ENCODE assay signal across 27 cellular contexts in the genomic region with DNA sequence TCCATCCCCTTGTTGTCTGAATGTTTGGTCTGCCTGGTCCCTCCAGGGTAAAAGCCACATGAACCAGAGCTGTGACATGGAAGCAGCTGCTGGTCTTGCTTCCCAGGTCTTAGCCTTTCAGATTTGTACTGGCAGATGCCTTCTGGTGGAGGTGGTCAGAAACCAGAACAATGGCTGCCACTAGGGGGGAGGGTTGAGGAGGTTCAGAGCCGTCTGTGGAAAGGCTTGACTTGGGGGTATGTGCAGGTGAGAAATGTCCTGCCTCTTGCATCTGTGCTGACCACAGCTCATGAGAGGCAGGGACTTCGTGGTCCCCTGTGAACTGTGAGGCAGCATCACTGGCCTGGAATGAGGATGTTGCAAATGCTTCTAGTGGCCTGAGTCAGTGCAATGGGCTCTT.
"Had no signal": no experiment of that assay in that cellular context is flagged by ENCODE, and none has a peak within 500 bp of the region (broad histone marks: within the 10 kb centered on the region; RNA-seq: fewer than 3 reads in every experiment).

No MANE protein-coding gene starts in this region.

- H3K27me3 ChIP-seq: colonic mucosa, gastrocnemius medialis, suprapubic skin, transverse colon had no signal

- H3K9me3 Mint-ChIP-seq: activated naive CD4-positive, alpha-beta T cell treated with anti-CD3 and anti-CD28 coated beads, Interleukin-2, amount 10 ng/mL, durations not matched to agents 7 days and 5 days; activated naive CD8-positive, alpha-beta T cell treated with anti-CD3 and anti-CD28 coated beads, Interleukin-2, amount 50 U/mL, for 24 hours; brain; mesothelial cell of epicardium; nephron progenitor cell; stimulated activated naive CD8-positive, alpha-beta T cell treated with anti-CD3 and anti-CD28 coated beads, Interleukin-15, amount 100 ng/mL, for 72 hours had no signal

- DNase-seq: activated CD4-positive, alpha-beta T cell treated with anti-CD3 and anti-CD28 coated beads for 1 hour; activated CD8-positive, alpha-beta memory T cell treated with anti-CD3 and anti-CD28 coated beads for 24 hours; activated CD8-positive, alpha-beta memory T cell treated with anti-CD3 and anti-CD28 coated beads, Interleukin-2, amount 50 U/mL, for 48 hours; activated effector memory CD4-positive, alpha-beta T cell treated with Interleukin-2 at 50 U/mL for 16 hours; activated naive CD4-positive, alpha-beta T cell treated with anti-CD3 and anti-CD28 coated beads, Interleukin-2, amount 10 ng/mL, durations not matched to agents 7 days and 5 days; activated naive CD8-positive, alpha-beta T cell treated with anti-CD3 and anti-CD28 coated beads, Interleukin-2, amount 50 U/mL, for 24 hours; activated T-cell treated with anti-CD3 and anti-CD28 coated beads, Interleukin-2, amount 50 U/mL, for 48 hours; anterior cingulate cortex; central memory CD4-positive, alpha-beta T cell; colonic mucosa; erythroblast; gastrocnemius medialis; heart left ventricle; nephron progenitor cell; nucleus accumbens; posterior cingulate gyrus; retina; stimulated activated CD4-positive, alpha-beta T cell treated with anti-CD3 and anti-CD28 coated beads, Interleukin-12 subunit alpha, Interleukin-12 subunit beta, amount 100 ng/mL, for 4 hours; stimulated activated CD4-positive, alpha-beta T cell treated with anti-CD3 and anti-CD28 coated beads, Interleukin-2, amount 100 ng/mL, for 24 hours; stimulated activated naive CD8-positive, alpha-beta T cell treated with anti-CD3 and anti-CD28 coated beads, Interleukin-15, amount 100 ng/mL, for 72 hours; T-helper 2 cell; transverse colon had no signal

- H3K27ac ChIP-seq: colonic mucosa, gastrocnemius medialis, heart left ventricle, suprapubic skin, transverse colon, VCaP had no signal

- H3K27me3 Mint-ChIP-seq: activated naive CD4-positive, alpha-beta T cell treated with anti-CD3 and anti-CD28 coated beads, Interleukin-2, amount 10 ng/mL, durations not matched to agents 7 days and 5 days had no signal

- H3K4me3 ChIP-seq: colonic mucosa, gastrocnemius medialis, heart left ventricle, lung, suprapubic skin, transverse colon had no signal

- H3K4me1 ChIP-seq: colonic mucosa, gastrocnemius medialis, heart left ventricle, suprapubic skin, transverse colon had no signal

- H3K9me3 ChIP-seq: colonic mucosa, gastrocnemius medialis, heart left ventricle, suprapubic skin, transverse colon had no signal

- H3K36me3 ChIP-seq: colonic mucosa, gastrocnemius medialis, heart left ventricle, suprapubic skin, transverse colon had no signal

- ATAC-seq: activated naive CD8-positive, alpha-beta T cell treated with anti-CD3 and anti-CD28 coated beads, Interleukin-2, amount 50 U/mL, for 24 hours; gastrocnemius medialis; heart left ventricle; stimulated activated naive CD8-positive, alpha-beta T cell treated with anti-CD3 and anti-CD28 coated beads, Interleukin-15, amount 100 ng/mL, for 72 hours had no signal

- H3K4me3 Mint-ChIP-seq: activated naive CD4-positive, alpha-beta T cell treated with anti-CD3 and anti-CD28 coated beads, Interleukin-2, amount 10 ng/mL, durations not matched to agents 7 days and 5 days; activated naive CD8-positive, alpha-beta T cell treated with anti-CD3 and anti-CD28 coated beads, Interleukin-2, amount 50 U/mL, for 24 hours; brain; mesothelial cell of epicardium; nephron progenitor cell had no signal

- H3K36me3 Mint-ChIP-seq: activated naive CD4-positive, alpha-beta T cell treated with anti-CD3 and anti-CD28 coated beads, Interleukin-2, amount 10 ng/mL, durations not matched to agents 7 days and 5 days; brain; mesothelial cell of epicardium had no signal

- H3K27ac Mint-ChIP-seq: activated naive CD4-positive, alpha-beta T cell treated with anti-CD3 and anti-CD28 coated beads, Interleukin-2, amount 10 ng/mL, durations not matched to agents 7 days and 5 days; activated naive CD8-positive, alpha-beta T cell treated with anti-CD3 and anti-CD28 coated beads, Interleukin-2, amount 50 U/mL, for 24 hours; brain; mesothelial cell of epicardium; nephron progenitor cell; stimulated activated naive CD8-positive, alpha-beta T cell treated with anti-CD3 and anti-CD28 coated beads, Interleukin-15, amount 100 ng/mL, for 72 hours had no signal

- H3K4me1 Mint-ChIP-seq: activated naive CD4-positive, alpha-beta T cell treated with anti-CD3 and anti-CD28 coated beads, Interleukin-2, amount 10 ng/mL, durations not matched to agents 7 days and 5 days; activated naive CD8-positive, alpha-beta T cell treated with anti-CD3 and anti-CD28 coated beads, Interleukin-2, amount 50 U/mL, for 24 hours; brain; mesothelial cell of epicardium; nephron progenitor cell; stimulated activated naive CD8-positive, alpha-beta T cell treated with anti-CD3 and anti-CD28 coated beads, Interleukin-15, amount 100 ng/mL, for 72 hours had no signal
